Comparison of ENCODE assay signal across 1 cellular context in genomic region chr2:174771631-174772491, GRCh38.
TF ChIP-seq lines count a peak whose summit lies in the region.

No MANE protein-coding gene starts in this region.

TF ChIP-seq in HepG2, 621 proteins besides CTCF, POLR2A, EP300 and RAD21 (continues in another document):
- TF ChIP-seq AHR (CRISPR knock-in tag; IDR thresholded peaks at IDR 0.05) (peak; percentile 35; the same call in 1 of the 2 replicates), FOXK2 (IDR thresholded peaks at IDR 0.05) (no peak), TCF7 (IDR thresholded peaks at IDR 0.05; ENCODE audit: low read depth) (no peak), FOXP4 (CRISPR knock-in tag; IDR thresholded peaks at IDR 0.05) (no peak), ZNF780A (CRISPR knock-in tag; IDR thresholded peaks at IDR 0.05) (no peak), ZFP1 (CRISPR knock-in tag; IDR thresholded peaks at IDR 0.05) (no peak), NR2C2 (CRISPR knock-in tag; IDR thresholded peaks at IDR 0.05; ENCODE audit: borderline replicate concordance) (no peak), ZFP90 (CRISPR knock-in tag; IDR thresholded peaks at IDR 0.05; ENCODE audit: borderline replicate concordance) (no peak; the same call in 1 of the 2 replicates), ZNF570 (CRISPR knock-in tag; IDR thresholded peaks at IDR 0.05; ENCODE audit: borderline replicate concordance) (no peak), ZNF441 (CRISPR knock-in tag; IDR thresholded peaks at IDR 0.05; ENCODE audit: borderline replicate concordance) (no peak), RELA (CRISPR knock-in tag; IDR thresholded peaks at IDR 0.05) (0 out of 2 replicates have a peak, but pooled peaks have one; percentile 68), EZH2 (conservative IDR thresholded peaks at IDR 0.05; ENCODE audit: low read depth, low read length) (no peak), HNRNPK (IDR thresholded peaks at IDR 0.05; ENCODE audit: low read depth, low read length, poor library complexity, severe bottlenecking) (no peak), FOXM1 (CRISPR knock-in tag; IDR thresholded peaks at IDR 0.05) (no peak), ZNF703 (CRISPR knock-in tag; IDR thresholded peaks at IDR 0.05; ENCODE audit: borderline replicate concordance) (no peak), ZNF282 (IDR thresholded peaks at IDR 0.05; ENCODE audit: partially characterized antibody) (no peak), GATAD2A (CRISPR knock-in tag; IDR thresholded peaks at IDR 0.05) (no peak; the same call in 1 of the 2 replicates), ZNF598 (CRISPR knock-in tag; IDR thresholded peaks at IDR 0.05; ENCODE audit: borderline replicate concordance) (0 out of 2 replicates have a peak, but pooled peaks have one; percentile 17), MED13 (CRISPR knock-in tag; IDR thresholded peaks at IDR 0.05) (no peak), ZNF562 (CRISPR knock-in tag; IDR thresholded peaks at IDR 0.05; ENCODE audit: borderline replicate concordance) (no peak), ZNF563 (CRISPR knock-in tag; IDR thresholded peaks at IDR 0.05) (no peak), RXRA (CRISPR knock-in tag; IDR thresholded peaks at IDR 0.05) (peak; percentile 39; the same call in 1 of the 2 replicates), KDM2A (CRISPR knock-in tag; IDR thresholded peaks at IDR 0.05; ENCODE audit: borderline replicate concordance, low read depth) (peak; percentile 60; the same call in 1 of the 2 replicates), ZNF138 (CRISPR knock-in tag; IDR thresholded peaks at IDR 0.05; ENCODE audit: low read depth) (no peak), ZNF253 (CRISPR knock-in tag; IDR thresholded peaks at IDR 0.05; ENCODE audit: borderline replicate concordance) (no peak), ZNF33A (CRISPR knock-in tag; IDR thresholded peaks at IDR 0.05; ENCODE audit: borderline replicate concordance) (no peak), KDM5B (CRISPR knock-in tag; IDR thresholded peaks at IDR 0.05; ENCODE audit: borderline replicate concordance) (peak; percentile 27; the same call in 1 of the 2 replicates), KDM1A (CRISPR knock-in tag; IDR thresholded peaks at IDR 0.05) (no peak), XBP1 (CRISPR knock-in tag; IDR thresholded peaks at IDR 0.05) (no peak), LCORL (IDR thresholded peaks at IDR 0.05) (no peak), LCORL (CRISPR knock-in tag; IDR thresholded peaks at IDR 0.05) (peak; percentile 36; the same call in 1 of the 2 replicates), POLR2G (IDR thresholded peaks at IDR 0.05; ENCODE audit: low read depth, low read length) (no peak), PHF21A (CRISPR knock-in tag; IDR thresholded peaks at IDR 0.05) (0 out of 2 replicates have a peak, but pooled peaks have one; percentile 52), MAF1 (CRISPR knock-in tag; IDR thresholded peaks at IDR 0.05; ENCODE audit: borderline replicate concordance) (no peak), ZNF292 (CRISPR knock-in tag; IDR thresholded peaks at IDR 0.05; ENCODE audit: borderline replicate concordance, low read depth) (no peak; the same call in 1 of the 2 replicates), SALL1 (CRISPR knock-in tag; IDR thresholded peaks at IDR 0.05) (peak; percentile 13; the same call in 1 of the 2 replicates)
- TF ChIP-seq, protein P1, sequence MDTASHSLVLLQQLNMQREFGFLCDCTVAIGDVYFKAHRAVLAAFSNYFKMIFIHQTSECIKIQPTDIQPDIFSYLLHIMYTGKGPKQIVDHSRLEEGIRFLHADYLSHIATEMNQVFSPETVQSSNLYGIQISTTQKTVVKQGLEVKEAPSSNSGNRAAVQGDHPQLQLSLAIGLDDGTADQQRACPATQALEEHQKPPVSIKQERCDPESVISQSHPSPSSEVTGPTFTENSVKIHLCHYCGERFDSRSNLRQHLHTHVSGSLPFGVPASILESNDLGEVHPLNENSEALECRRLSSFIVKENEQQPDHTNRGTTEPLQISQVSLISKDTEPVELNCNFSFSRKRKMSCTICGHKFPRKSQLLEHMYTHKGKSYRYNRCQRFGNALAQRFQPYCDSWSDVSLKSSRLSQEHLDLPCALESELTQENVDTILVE (CRISPR knock-in tag; IDR thresholded peaks at IDR 0.05) = no peak
- TF ChIP-seq, protein P2, sequence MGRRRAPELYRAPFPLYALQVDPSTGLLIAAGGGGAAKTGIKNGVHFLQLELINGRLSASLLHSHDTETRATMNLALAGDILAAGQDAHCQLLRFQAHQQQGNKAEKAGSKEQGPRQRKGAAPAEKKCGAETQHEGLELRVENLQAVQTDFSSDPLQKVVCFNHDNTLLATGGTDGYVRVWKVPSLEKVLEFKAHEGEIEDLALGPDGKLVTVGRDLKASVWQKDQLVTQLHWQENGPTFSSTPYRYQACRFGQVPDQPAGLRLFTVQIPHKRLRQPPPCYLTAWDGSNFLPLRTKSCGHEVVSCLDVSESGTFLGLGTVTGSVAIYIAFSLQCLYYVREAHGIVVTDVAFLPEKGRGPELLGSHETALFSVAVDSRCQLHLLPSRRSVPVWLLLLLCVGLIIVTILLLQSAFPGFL (CRISPR knock-in tag; IDR thresholded peaks at IDR 0.05) = no peak
- TF ChIP-seq, protein P3, sequence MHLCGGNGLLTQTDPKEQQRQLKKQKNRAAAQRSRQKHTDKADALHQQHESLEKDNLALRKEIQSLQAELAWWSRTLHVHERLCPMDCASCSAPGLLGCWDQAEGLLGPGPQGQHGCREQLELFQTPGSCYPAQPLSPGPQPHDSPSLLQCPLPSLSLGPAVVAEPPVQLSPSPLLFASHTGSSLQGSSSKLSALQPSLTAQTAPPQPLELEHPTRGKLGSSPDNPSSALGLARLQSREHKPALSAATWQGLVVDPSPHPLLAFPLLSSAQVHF (CRISPR knock-in tag; IDR thresholded peaks at IDR 0.05) = no peak
- TF ChIP-seq, protein P4, sequence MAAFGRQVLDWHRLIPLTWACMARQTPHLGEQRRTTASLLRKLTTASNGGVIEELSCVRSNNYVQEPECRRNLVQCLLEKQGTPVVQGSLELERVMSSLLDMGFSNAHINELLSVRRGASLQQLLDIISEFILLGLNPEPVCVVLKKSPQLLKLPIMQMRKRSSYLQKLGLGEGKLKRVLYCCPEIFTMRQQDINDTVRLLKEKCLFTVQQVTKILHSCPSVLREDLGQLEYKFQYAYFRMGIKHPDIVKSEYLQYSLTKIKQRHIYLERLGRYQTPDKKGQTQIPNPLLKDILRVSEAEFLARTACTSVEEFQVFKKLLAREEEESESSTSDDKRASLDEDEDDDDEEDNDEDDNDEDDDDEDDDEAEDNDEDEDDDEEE (CRISPR knock-in tag; IDR thresholded peaks at IDR 0.05) = no peak
- TF ChIP-seq, protein P5, sequence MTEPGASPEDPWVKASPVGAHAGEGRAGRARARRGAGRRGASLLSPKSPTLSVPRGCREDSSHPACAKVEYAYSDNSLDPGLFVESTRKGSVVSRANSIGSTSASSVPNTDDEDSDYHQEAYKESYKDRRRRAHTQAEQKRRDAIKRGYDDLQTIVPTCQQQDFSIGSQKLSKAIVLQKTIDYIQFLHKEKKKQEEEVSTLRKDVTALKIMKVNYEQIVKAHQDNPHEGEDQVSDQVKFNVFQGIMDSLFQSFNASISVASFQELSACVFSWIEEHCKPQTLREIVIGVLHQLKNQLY (CRISPR knock-in tag; IDR thresholded peaks at IDR 0.05) = no peak
- TF ChIP-seq, protein P6, sequence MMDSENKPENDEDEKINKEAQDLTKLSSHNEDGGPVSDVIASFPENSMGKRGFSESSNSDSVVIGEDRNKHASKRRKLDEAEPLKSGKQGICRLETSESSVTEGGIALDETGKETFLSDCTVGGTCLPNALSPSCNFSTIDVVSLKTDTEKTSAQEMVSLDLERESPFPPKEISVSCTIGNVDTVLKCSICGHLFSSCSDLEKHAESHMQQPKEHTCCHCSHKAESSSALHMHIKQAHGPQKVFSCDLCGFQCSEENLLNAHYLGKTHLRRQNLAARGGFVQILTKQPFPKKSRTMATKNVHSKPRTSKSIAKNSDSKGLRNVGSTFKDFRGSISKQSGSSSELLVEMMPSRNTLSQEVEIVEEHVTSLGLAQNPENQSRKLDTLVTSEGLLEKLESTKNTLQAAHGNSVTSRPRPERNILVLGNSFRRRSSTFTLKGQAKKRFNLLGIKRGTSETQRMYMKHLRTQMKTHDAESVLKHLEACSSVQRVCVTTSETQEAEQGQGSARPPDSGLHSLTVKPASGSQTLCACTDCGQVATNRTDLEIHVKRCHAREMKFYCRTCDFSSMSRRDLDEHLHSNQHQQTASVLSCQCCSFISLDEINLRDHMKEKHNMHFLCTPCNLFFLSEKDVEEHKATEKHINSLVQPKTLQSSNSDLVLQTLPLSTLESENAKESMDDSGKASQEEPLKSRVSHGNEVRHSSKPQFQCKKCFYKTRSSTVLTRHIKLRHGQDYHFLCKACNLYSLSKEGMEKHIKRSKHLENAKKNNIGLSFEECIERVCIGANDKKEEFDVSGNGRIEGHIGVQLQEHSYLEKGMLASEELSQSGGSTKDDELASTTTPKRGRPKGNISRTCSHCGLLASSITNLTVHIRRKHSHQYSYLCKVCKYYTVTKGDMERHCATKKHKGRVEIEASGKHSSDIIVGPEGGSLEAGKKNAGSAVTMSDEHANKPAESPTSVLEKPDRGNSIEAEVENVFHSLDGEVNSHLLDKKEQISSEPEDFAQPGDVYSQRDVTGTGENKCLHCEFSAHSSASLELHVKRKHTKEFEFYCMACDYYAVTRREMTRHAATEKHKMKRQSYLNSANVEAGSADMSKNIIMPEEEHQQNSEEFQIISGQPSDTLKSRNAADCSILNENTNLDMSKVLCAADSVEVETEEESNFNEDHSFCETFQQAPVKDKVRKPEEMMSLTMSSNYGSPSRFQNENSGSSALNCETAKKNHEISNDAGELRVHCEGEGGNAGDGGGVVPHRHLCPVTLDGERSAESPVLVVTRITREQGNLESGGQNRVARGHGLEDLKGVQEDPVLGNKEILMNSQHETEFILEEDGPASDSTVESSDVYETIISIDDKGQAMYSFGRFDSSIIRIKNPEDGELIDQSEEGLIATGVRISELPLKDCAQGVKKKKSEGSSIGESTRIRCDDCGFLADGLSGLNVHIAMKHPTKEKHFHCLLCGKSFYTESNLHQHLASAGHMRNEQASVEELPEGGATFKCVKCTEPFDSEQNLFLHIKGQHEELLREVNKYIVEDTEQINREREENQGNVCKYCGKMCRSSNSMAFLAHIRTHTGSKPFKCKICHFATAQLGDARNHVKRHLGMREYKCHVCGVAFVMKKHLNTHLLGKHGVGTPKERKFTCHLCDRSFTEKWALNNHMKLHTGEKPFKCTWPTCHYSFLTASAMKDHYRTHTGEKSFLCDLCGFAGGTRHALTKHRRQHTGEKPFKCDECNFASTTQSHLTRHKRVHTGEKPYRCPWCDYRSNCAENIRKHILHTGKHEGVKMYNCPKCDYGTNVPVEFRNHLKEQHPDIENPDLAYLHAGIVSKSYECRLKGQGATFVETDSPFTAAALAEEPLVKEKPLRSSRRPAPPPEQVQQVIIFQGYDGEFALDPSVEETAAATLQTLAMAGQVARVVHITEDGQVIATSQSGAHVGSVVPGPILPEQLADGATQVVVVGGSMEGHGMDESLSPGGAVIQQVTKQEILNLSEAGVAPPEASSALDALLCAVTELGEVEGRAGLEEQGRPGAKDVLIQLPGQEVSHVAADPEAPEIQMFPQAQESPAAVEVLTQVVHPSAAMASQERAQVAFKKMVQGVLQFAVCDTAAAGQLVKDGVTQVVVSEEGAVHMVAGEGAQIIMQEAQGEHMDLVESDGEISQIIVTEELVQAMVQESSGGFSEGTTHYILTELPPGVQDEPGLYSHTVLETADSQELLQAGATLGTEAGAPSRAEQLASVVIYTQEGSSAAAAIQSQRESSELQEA (CRISPR knock-in tag; IDR thresholded peaks at IDR 0.05; ENCODE audit: not compliant biosample characterization) = peak; percentile 46
- TF ChIP-seq, protein P7, sequence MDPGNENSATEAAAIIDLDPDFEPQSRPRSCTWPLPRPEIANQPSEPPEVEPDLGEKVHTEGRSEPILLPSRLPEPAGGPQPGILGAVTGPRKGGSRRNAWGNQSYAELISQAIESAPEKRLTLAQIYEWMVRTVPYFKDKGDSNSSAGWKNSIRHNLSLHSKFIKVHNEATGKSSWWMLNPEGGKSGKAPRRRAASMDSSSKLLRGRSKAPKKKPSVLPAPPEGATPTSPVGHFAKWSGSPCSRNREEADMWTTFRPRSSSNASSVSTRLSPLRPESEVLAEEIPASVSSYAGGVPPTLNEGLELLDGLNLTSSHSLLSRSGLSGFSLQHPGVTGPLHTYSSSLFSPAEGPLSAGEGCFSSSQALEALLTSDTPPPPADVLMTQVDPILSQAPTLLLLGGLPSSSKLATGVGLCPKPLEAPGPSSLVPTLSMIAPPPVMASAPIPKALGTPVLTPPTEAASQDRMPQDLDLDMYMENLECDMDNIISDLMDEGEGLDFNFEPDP (CRISPR knock-in tag; conservative IDR thresholded peaks at IDR 0.05) = no peak
- TF ChIP-seq, protein P8, sequence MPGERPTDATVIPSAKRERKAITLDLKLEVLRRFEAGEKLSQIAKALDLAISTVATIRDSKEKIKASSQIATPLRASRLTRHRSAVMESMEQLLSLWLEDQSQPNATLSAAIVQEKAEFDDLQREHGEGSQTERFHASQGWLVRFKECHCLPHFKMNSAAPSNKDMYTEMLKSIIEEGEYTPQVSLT (CRISPR knock-in tag; IDR thresholded peaks at IDR 0.05; ENCODE audit: borderline replicate concordance, low read depth) = no peak
